Comparison of ENCODE assay signal across 12 cellular contexts in genomic region chr17:60506312-60506711, GRCh38. TPM values are rescaled to one million over a fixed set of nuclear protein-coding genes. Genes with fewer than 3 reads are reported as not detected.
A peak's percentile ranks its signal among the peaks of the same experiment; 100 is the strongest.
DNase-seq lines count a peak whose midpoint lies in the region; ATAC-seq and TF ChIP-seq lines count a peak whose summit lies in the region.
"Had no signal": no experiment of that assay in that cellular context is flagged by ENCODE, and none has a peak within 500 bp of the region (broad histone marks: within the 10 kb centered on the region; RNA-seq: fewer than 3 reads in every experiment).

No MANE protein-coding gene starts in this region.

- TF ChIP-seq CTCF in RWPE2 (IDR thresholded peaks at IDR 0.05; ENCODE audit: poor library complexity, severe bottlenecking), result no peak

- H3K27me3 ChIP-seq in RWPE2 (ENCODE audit: insufficient read depth, poor library complexity, severe bottlenecking) (no peaks in the 10 kb centered on the region), skeletal muscle tissue (ENCODE audit: control insufficient read depth in 3 of 3, insufficient read depth in 3 of 3, low read length in 3 of 3) (no peaks in the 10 kb centered on the region)
- H3K27me3 ChIP-seq: ascending aorta; BLaER1 treated with 17β-estradiol and CSF1 and Interleukin-3, amounts not matched to agents 10 nM and 100 nM had no signal

- H3K27me3 Mint-ChIP-seq in activated CD4-positive, alpha-beta memory T cell treated with anti-CD3 and anti-CD28 coated beads for 36 hours, result no peaks in the 10 kb centered on the region
- H3K27me3 Mint-ChIP-seq in activated CD4-positive, alpha-beta memory T cell treated with anti-CD3 and anti-CD28 coated beads, Interleukin-2, amount 10 ng/mL, durations not matched to agents 7 days and 5 days, result no peaks in the 10 kb centered on the region

- no peak overlapping the region for H3K9ac ChIP-seq in skeletal muscle tissue (ENCODE audit: low read depth in 1 of 3, low read length in 3 of 3)
- H3K9ac ChIP-seq: BLaER1 treated with 17β-estradiol and CSF1 and Interleukin-3, amounts not matched to agents 10 nM and 100 nM had no signal

- CTCF ChIA-PET in activated CD4-positive, alpha-beta memory T cell treated with anti-CD3 and anti-CD28 coated beads for 36 hours (lab: Charles Lee), result no interaction called here
- CTCF ChIA-PET in activated CD4-positive, alpha-beta memory T cell treated with anti-CD3 and anti-CD28 coated beads, Interleukin-2, amount 10 ng/mL, durations not matched to agents 7 days and 5 days (lab: Charles Lee), result no interaction called here

- H3K27ac Mint-ChIP-seq in activated CD4-positive, alpha-beta memory T cell treated with anti-CD3 and anti-CD28 coated beads for 36 hours, result peak overlapping the region; percentile 6
- no peak overlapping the region for H3K27ac Mint-ChIP-seq in activated CD4-positive, alpha-beta memory T cell treated with anti-CD3 and anti-CD28 coated beads, Interleukin-2, amount 10 ng/mL, durations not matched to agents 7 days and 5 days

- H3K36me3 ChIP-seq in RWPE2 (ENCODE audit: low read depth), result peaks cover 21% of the 10 kb centered on the region
- no peaks in the 10 kb centered on the region for H3K36me3 ChIP-seq in skeletal muscle tissue (ENCODE audit: control insufficient read depth in 3 of 3, insufficient read depth in 3 of 3, low read length in 3 of 3)

- peaks cover 19% of the 10 kb centered on the region for H3K4me1 Mint-ChIP-seq in activated CD4-positive, alpha-beta memory T cell treated with anti-CD3 and anti-CD28 coated beads for 36 hours (ENCODE audit: low read depth)
- peaks cover 12% of the 10 kb centered on the region for H3K4me1 Mint-ChIP-seq in activated CD4-positive, alpha-beta memory T cell treated with anti-CD3 and anti-CD28 coated beads, Interleukin-2, amount 10 ng/mL, durations not matched to agents 7 days and 5 days

- intact Hi-C loops in activated CD4-positive, alpha-beta memory T cell treated with anti-CD3 and anti-CD28 coated beads for 36 hours (cut with micrococcal nuclease), result no loop called here

- peaks cover 9% of the 10 kb centered on the region for H3K4me1 ChIP-seq in RWPE2 (ENCODE audit: insufficient read depth, poor library complexity, severe bottlenecking)
- peaks cover 8 to 13% (median 11%) of the 10 kb centered on the region in 3 donors for H3K4me1 ChIP-seq in skeletal muscle tissue (ENCODE audit: control insufficient read depth in 3 of 3, insufficient read depth in 3 of 3, low read length in 3 of 3)

- H3K4me3 Mint-ChIP-seq in activated CD4-positive, alpha-beta memory T cell treated with anti-CD3 and anti-CD28 coated beads for 36 hours, result no peak overlapping the region
- H3K4me3 Mint-ChIP-seq in activated CD4-positive, alpha-beta memory T cell treated with anti-CD3 and anti-CD28 coated beads, Interleukin-2, amount 10 ng/mL, durations not matched to agents 7 days and 5 days, result no peak overlapping the region

- peak; percentile 80 for ATAC-seq in RWPE2 (ENCODE audit: low read depth)
- peak; percentile 65 for ATAC-seq in esophagus mucosa
- ATAC-seq in GM18907 (IDR thresholded peaks at IDR 0.05; ENCODE audit: unreplicated experiment), result no peak
- no peak for ATAC-seq in HG03045 (IDR thresholded peaks at IDR 0.05; ENCODE audit: unreplicated experiment)

- no peaks in the 10 kb centered on the region for H3K36me3 Mint-ChIP-seq in activated CD4-positive, alpha-beta memory T cell treated with anti-CD3 and anti-CD28 coated beads for 36 hours
- H3K36me3 Mint-ChIP-seq in activated CD4-positive, alpha-beta memory T cell treated with anti-CD3 and anti-CD28 coated beads, Interleukin-2, amount 10 ng/mL, durations not matched to agents 7 days and 5 days (ENCODE audit: low read depth), result peaks cover 14% of the 10 kb centered on the region

- H3K4me3 ChIP-seq in RWPE2 (ENCODE audit: severe bottlenecking), result no peak overlapping the region
- no peak overlapping the region for H3K4me3 ChIP-seq in skeletal muscle tissue (ENCODE audit: low read length in 3 of 3)
- H3K4me3 ChIP-seq: ascending aorta; BLaER1 treated with 17β-estradiol and CSF1 and Interleukin-3, amounts not matched to agents 10 nM and 100 nM had no signal

- POLR2A ChIA-PET in activated CD4-positive, alpha-beta memory T cell treated with anti-CD3 and anti-CD28 coated beads for 36 hours (lab: Charles Lee), result no interaction called here
- POLR2A ChIA-PET in activated CD4-positive, alpha-beta memory T cell treated with anti-CD3 and anti-CD28 coated beads, Interleukin-2, amount 10 ng/mL, durations not matched to agents 7 days and 5 days (lab: Charles Lee), result no interaction called here

- no peak for DNase-seq in activated CD4-positive, alpha-beta memory T cell treated with anti-CD3 and anti-CD28 coated beads for 36 hours
- DNase-seq in activated CD4-positive, alpha-beta memory T cell treated with anti-CD3 and anti-CD28 coated beads, Interleukin-2, amount 10 ng/mL, durations not matched to agents 7 days and 5 days, result no peak
- DNase-seq in RWPE2 (ENCODE audit: low spot score), result no peak
- DNase-seq in erythroblast (lab: John Stamatoyannopoulos, UW), result no peak
- DNase-seq: NCI-H187 treated with DMSO at 0.1 percent for 48 hours, T-helper 9 cell had no signal

- TF ChIP-seq POLR2A in erythroblast (IDR thresholded peaks at IDR 0.05; ENCODE audit: low read length), result no peak

- H3K27ac ChIP-seq in RWPE2 (ENCODE audit: poor library complexity, severe bottlenecking), result peak overlapping the region; percentile 2
- peak overlapping the region; percentile 9 for H3K27ac ChIP-seq in skeletal muscle tissue (ENCODE audit: low read depth, low read length)
- H3K27ac ChIP-seq: ascending aorta had no signal

- no peaks in the 10 kb centered on the region for H3K9me3 Mint-ChIP-seq in activated CD4-positive, alpha-beta memory T cell treated with anti-CD3 and anti-CD28 coated beads for 36 hours
- H3K9me3 Mint-ChIP-seq in activated CD4-positive, alpha-beta memory T cell treated with anti-CD3 and anti-CD28 coated beads, Interleukin-2, amount 10 ng/mL, durations not matched to agents 7 days and 5 days, result no peaks in the 10 kb centered on the region

- H3K9me3 ChIP-seq in RWPE2 (ENCODE audit: severe bottlenecking), result no peaks in the 10 kb centered on the region
- no peaks in the 10 kb centered on the region for H3K9me3 ChIP-seq in skeletal muscle tissue (ENCODE audit: control insufficient read depth in 3 of 3, low read length in 3 of 3)
- H3K9me3 ChIP-seq: ascending aorta; BLaER1 treated with 17β-estradiol and CSF1 and Interleukin-3, amounts not matched to agents 10 nM and 100 nM had no signal

RNA-seq across cellular contexts. Expression of gene APPBP2, which starts 19.7 kb away (rescaled TPM):
- 10 to 100 TPM; 25.7 to 31.0 TPM for total RNA-seq in activated CD4-positive, alpha-beta memory T cell treated with anti-CD3 and anti-CD28 coated beads for 36 hours
- total RNA-seq in activated CD4-positive, alpha-beta memory T cell treated with anti-CD3 and anti-CD28 coated beads, Interleukin-2, amount 10 ng/mL, durations not matched to agents 7 days and 5 days, result 10 to 100 TPM; 34.9 to 36.0 TPM
- total RNA-seq in esophagus mucosa, result 23.2 TPM
- total RNA-seq in skeletal muscle tissue, result 40.2 TPM

Comparison
In these comparisons a context has a peak if more than half of its experiments do, and no peak if none do; other contexts are left out.
1. ATAC-seq: peak in RWPE2 (single experiment) and esophagus mucosa (single experiment); none in GM18907 (single experiment) and HG03045 (single experiment).